13 cellular contexts compared by ENCODE assay signal in the genomic region with DNA sequence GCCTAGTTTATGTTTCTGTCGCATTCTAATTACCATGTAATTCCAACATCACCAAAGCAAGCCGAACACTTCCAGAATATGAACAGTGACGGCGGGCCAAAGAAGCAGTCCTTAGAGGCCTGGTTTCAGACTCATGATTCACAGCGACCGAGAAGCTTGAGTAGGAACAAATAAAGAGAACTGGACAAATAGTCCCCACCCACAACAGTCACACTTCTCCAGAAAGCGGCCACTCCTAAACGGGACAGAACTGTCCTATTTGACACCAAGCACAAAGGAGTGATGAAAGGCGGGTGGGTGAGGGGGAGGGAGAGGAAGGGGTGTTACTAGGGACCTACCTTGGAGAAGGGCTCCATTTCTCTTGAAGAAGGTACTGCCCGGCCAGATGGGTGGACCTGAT.
DNase-seq lines count a peak whose midpoint lies in the region; ATAC-seq and TF ChIP-seq lines count a peak whose summit lies in the region.
"Had no signal": no experiment of that assay in that cellular context is flagged by ENCODE, and none has a peak within 500 bp of the region (broad histone marks: within the 10 kb centered on the region; RNA-seq: fewer than 3 reads in every experiment).

No MANE protein-coding gene starts in this region.

- H3K9me3 Mint-ChIP-seq in stimulated activated memory B cell treated with anti-CD40 and anti-IgM and Interleukin-4, amounts not matched to agents 10 μg/mL and 1 μg/mL and 100 μg/mL, for 72 hours = peaks cover 4% of the 10 kb centered on the region
- H3K9me3 Mint-ChIP-seq in CD8-positive, alpha-beta T cell = no peaks in the 10 kb centered on the region
- H3K9me3 Mint-ChIP-seq in activated CD8-positive, alpha-beta T cell treated with anti-CD3 and anti-CD28 coated beads for 36 hours = peaks cover 5% of the 10 kb centered on the region
- H3K9me3 Mint-ChIP-seq: CD14-positive monocyte, H9 had no signal

- H3K27ac ChIP-seq in coronary artery = no peak overlapping the region
- no peak overlapping the region for H3K27ac ChIP-seq in lower lobe of right lung
- H3K27ac ChIP-seq in CD8-positive, alpha-beta T cell (ENCODE audit: low read depth, low read length) = no peak overlapping the region
- H3K27ac ChIP-seq: A549 had no signal

- H3K27me3 ChIP-seq in lower lobe of right lung (ENCODE audit: low read depth) = no peaks in the 10 kb centered on the region
- no peaks in the 10 kb centered on the region for H3K27me3 ChIP-seq in CD8-positive, alpha-beta T cell (ENCODE audit: insufficient read depth, low read length)

- ATAC-seq in lower lobe of right lung = peak; percentile 45 to 56
- ATAC-seq in stimulated activated memory B cell treated with anti-CD40 and anti-IgM and Interleukin-4, amounts not matched to agents 10 μg/mL and 1 μg/mL and 100 μg/mL, for 72 hours = no peak
- no peak for ATAC-seq in CD8-positive, alpha-beta T cell
- no peak for ATAC-seq in activated CD8-positive, alpha-beta T cell treated with anti-CD3 and anti-CD28 coated beads for 36 hours
- ATAC-seq: A549, GM12878 had no signal

- intact Hi-C loops in lower lobe of right lung (cut with DNase I) = no loop called here
- intact Hi-C loops in CD8-positive, alpha-beta T cell (cut with DNase I, micrococcal nuclease) = no loop called here
- intact Hi-C loops in activated CD8-positive, alpha-beta T cell treated with anti-CD3 and anti-CD28 coated beads for 36 hours (cut with micrococcal nuclease) = no loop called here

- no peak overlapping the region for H3K4me3 ChIP-seq in coronary artery
- H3K4me3 ChIP-seq in lower lobe of right lung = no peak overlapping the region
- H3K4me3 ChIP-seq in CD8-positive, alpha-beta T cell (ENCODE audit: low read depth, low read length) = no peak overlapping the region
- H3K4me3 ChIP-seq: A549, GM12878 had no signal

- H3K4me1 ChIP-seq in lower lobe of right lung = no peaks in the 10 kb centered on the region
- peaks cover 16% of the 10 kb centered on the region for H3K4me1 ChIP-seq in CD8-positive, alpha-beta T cell (ENCODE audit: insufficient read depth, low read length)
- H3K4me1 ChIP-seq: A549 had no signal

- POLR2A ChIA-PET in CD8-positive, alpha-beta T cell (lab: Charles Lee) = no interaction called here
- POLR2A ChIA-PET in activated CD8-positive, alpha-beta T cell treated with anti-CD3 and anti-CD28 coated beads for 36 hours (lab: Charles Lee) = no interaction called here

- peaks cover 65% of the 10 kb centered on the region for H3K36me3 Mint-ChIP-seq in stimulated activated memory B cell treated with anti-CD40 and anti-IgM and Interleukin-4, amounts not matched to agents 10 μg/mL and 1 μg/mL and 100 μg/mL, for 72 hours
- H3K36me3 Mint-ChIP-seq in CD8-positive, alpha-beta T cell = peaks cover 63% of the 10 kb centered on the region
- H3K36me3 Mint-ChIP-seq in activated CD8-positive, alpha-beta T cell treated with anti-CD3 and anti-CD28 coated beads for 36 hours (ENCODE audit: low read depth) = peaks cover 71% of the 10 kb centered on the region

- H3K4me1 Mint-ChIP-seq in stimulated activated memory B cell treated with anti-CD40 and anti-IgM and Interleukin-4, amounts not matched to agents 10 μg/mL and 1 μg/mL and 100 μg/mL, for 72 hours = peaks cover 64% of the 10 kb centered on the region
- peaks cover 77% of the 10 kb centered on the region for H3K4me1 Mint-ChIP-seq in CD8-positive, alpha-beta T cell (ENCODE audit: low read depth)
- peaks cover 93% of the 10 kb centered on the region for H3K4me1 Mint-ChIP-seq in activated CD8-positive, alpha-beta T cell treated with anti-CD3 and anti-CD28 coated beads for 36 hours (ENCODE audit: low read depth)

- peaks cover 16% of the 10 kb centered on the region for H3K36me3 ChIP-seq in lower lobe of right lung
- H3K36me3 ChIP-seq in CD8-positive, alpha-beta T cell (ENCODE audit: insufficient read depth, low read length) = peaks cover 6% of the 10 kb centered on the region

- CTCF ChIA-PET in CD8-positive, alpha-beta T cell (lab: Charles Lee) = interaction anchor here (1.3 kb wide), 1 partner anchor 12 kb away, joined by 3 read pairs; no protein-coding TSS in a partner anchor
- CTCF ChIA-PET in activated CD8-positive, alpha-beta T cell treated with anti-CD3 and anti-CD28 coated beads for 36 hours (lab: Charles Lee) = interaction anchor here (1.2 kb wide), 1 partner anchor 254 kb away, joined by 3 read pairs; no protein-coding TSS in a partner anchor

- no peak for TF ChIP-seq CTCF in coronary artery (IDR thresholded peaks at IDR 0.05)
- TF ChIP-seq CTCF in lower lobe of right lung (IDR thresholded peaks at IDR 0.05) = no peak
- no peak for TF ChIP-seq CTCF in CD8-positive, alpha-beta T cell (IDR thresholded peaks at IDR 0.05)
- no peak for TF ChIP-seq CTCF in activated CD8-positive, alpha-beta T cell treated with anti-CD3 and anti-CD28 coated beads for 36 hours (IDR thresholded peaks at IDR 0.05)

- H3K9me3 ChIP-seq in lower lobe of right lung = no peaks in the 10 kb centered on the region
- H3K9me3 ChIP-seq in CD8-positive, alpha-beta T cell (ENCODE audit: low read length) = no peaks in the 10 kb centered on the region
- H3K9me3 ChIP-seq: A549 had no signal

- H3K4me3 Mint-ChIP-seq in stimulated activated memory B cell treated with anti-CD40 and anti-IgM and Interleukin-4, amounts not matched to agents 10 μg/mL and 1 μg/mL and 100 μg/mL, for 72 hours = no peak overlapping the region
- no peak overlapping the region for H3K4me3 Mint-ChIP-seq in CD8-positive, alpha-beta T cell
- no peak overlapping the region for H3K4me3 Mint-ChIP-seq in activated CD8-positive, alpha-beta T cell treated with anti-CD3 and anti-CD28 coated beads for 36 hours
- H3K4me3 Mint-ChIP-seq: CD14-positive monocyte, H9 had no signal

- H3K27ac Mint-ChIP-seq in stimulated activated memory B cell treated with anti-CD40 and anti-IgM and Interleukin-4, amounts not matched to agents 10 μg/mL and 1 μg/mL and 100 μg/mL, for 72 hours = peak overlapping the region; percentile 46
- no peak overlapping the region for H3K27ac Mint-ChIP-seq in CD8-positive, alpha-beta T cell
- no peak overlapping the region for H3K27ac Mint-ChIP-seq in activated CD8-positive, alpha-beta T cell treated with anti-CD3 and anti-CD28 coated beads for 36 hours

- H3K27me3 Mint-ChIP-seq in stimulated activated memory B cell treated with anti-CD40 and anti-IgM and Interleukin-4, amounts not matched to agents 10 μg/mL and 1 μg/mL and 100 μg/mL, for 72 hours = no peaks in the 10 kb centered on the region
- no peaks in the 10 kb centered on the region for H3K27me3 Mint-ChIP-seq in CD8-positive, alpha-beta T cell (ENCODE audit: low read depth)
- H3K27me3 Mint-ChIP-seq in activated CD8-positive, alpha-beta T cell treated with anti-CD3 and anti-CD28 coated beads for 36 hours = no peaks in the 10 kb centered on the region

- peak; percentile 38 for DNase-seq in coronary artery (ENCODE audit: low spot score)
- DNase-seq in lower lobe of right lung = no peak
- no peak for DNase-seq in CD8-positive, alpha-beta T cell
- no peak for DNase-seq in NCI-H1105 (lab: John Stamatoyannopoulos, UW)
- no peak for DNase-seq in activated CD8-positive, alpha-beta T cell treated with anti-CD3 and anti-CD28 coated beads for 36 hours
- DNase-seq: Calu3, GOT3, H9, IMR-90 had no signal

Comparison
In these comparisons a context has a peak if more than half of its experiments do, and no peak if none do; other contexts are left out.
1. ATAC-seq: peak in lower lobe of right lung (2 of 2); none in stimulated activated memory B cell treated with anti-CD40 and anti-IgM and Interleukin-4, amounts not matched to agents 10 μg/mL and 1 μg/mL and 100 μg/mL, for 72 hours (single experiment), CD8-positive, alpha-beta T cell (single experiment) and activated CD8-positive, alpha-beta T cell treated with anti-CD3 and anti-CD28 coated beads for 36 hours (single experiment).